34 cellular contexts compared by ENCODE assay signal in the genomic region with DNA sequence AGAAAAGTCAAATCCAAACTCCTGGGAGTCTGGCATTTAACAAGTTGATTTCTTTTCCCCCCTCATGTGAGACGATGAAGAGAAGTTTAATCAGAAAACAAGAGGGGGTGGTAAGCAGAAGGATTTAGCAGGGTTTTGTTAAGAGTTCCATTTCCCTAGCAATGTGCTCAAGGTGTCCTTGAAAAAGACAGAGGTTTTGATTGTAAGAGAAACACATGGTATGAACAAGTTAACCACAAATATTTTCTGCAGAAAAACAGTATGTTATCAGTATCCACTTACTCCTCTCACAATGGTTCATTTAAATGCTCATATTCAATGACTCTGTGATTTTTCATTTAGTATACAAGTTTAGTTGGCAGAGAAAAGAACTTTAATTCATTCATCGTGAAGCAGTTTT. TPM values are rescaled to one million over a fixed set of nuclear protein-coding genes. Genes with fewer than 3 reads are reported as not detected.
A peak's percentile ranks its signal among the peaks of the same experiment; 100 is the strongest.
DNase-seq lines count a peak whose midpoint lies in the region; ATAC-seq and TF ChIP-seq lines count a peak whose summit lies in the region.
"Had no signal": no experiment of that assay in that cellular context is flagged by ENCODE, and none has a peak within 500 bp of the region (broad histone marks: within the 10 kb centered on the region; RNA-seq: fewer than 3 reads in every experiment).

No MANE protein-coding gene starts in this region.

- ATAC-seq in upper lobe of right lung (no peak), GM18511 (IDR thresholded peaks at IDR 0.05; ENCODE audit: unreplicated experiment) (no peak)
- ATAC-seq: activated CD8-positive, alpha-beta T cell treated with anti-CD3 and anti-CD28 coated beads, Interleukin-2, amount 10 ng/mL, durations not matched to agents 7 days and 5 days; activated T-helper 17 cell treated with anti-CD3 and anti-CD28 coated beads, Interleukin-2, amount 50 U/mL, for 72 hours; gastroesophageal sphincter; right lobe of liver had no signal

- 8% methylated on average over 2 of the region's 2 CpGs for WGBS in mammary epithelial cell (ENCODE audit: low coverage, missing lambda C conversion rate)
- 18 to 30% methylated on average over 2 of the region's 2 CpGs for WGBS in thyroid gland, 2 donors

- no peaks in the 10 kb centered on the region for H3K9me3 Mint-ChIP-seq in Calu3 (ENCODE audit: low read depth, unreplicated experiment)
- H3K9me3 Mint-ChIP-seq: activated T-helper 17 cell treated with anti-CD3 and anti-CD28 coated beads, Interleukin-2, amount 50 U/mL, for 72 hours; central memory CD8-positive, alpha-beta T cell; dendritic cell treated with granulocyte-macrophage colony-stimulating factor and Interleukin-4, amounts not matched to agents 40 ng/mL and 50 ng/mL, for 4 days; stimulated activated naive CD8-positive, alpha-beta T cell treated with anti-CD3 and anti-CD28 coated beads, Interleukin-15, Interleukin-2, amounts not matched to agents 100 ng/mL and 50 ng/mL, for 24 hours had no signal

- H3K79me2 ChIP-seq in mammary epithelial cell (ENCODE audit: insufficient read depth, low read length) = peaks cover 7% of the 10 kb centered on the region

- H3K9me3 ChIP-seq in mammary epithelial cell (replicated peaks; ENCODE audit: insufficient read depth, low read length) (no peaks in the 10 kb centered on the region), iPS-20b (ENCODE audit: insufficient read depth, low read depth, low read length) (no peaks in the 10 kb centered on the region), thyroid gland (no peaks in the 10 kb centered on the region), upper lobe of right lung (no peaks in the 10 kb centered on the region)
- H3K9me3 ChIP-seq: esophagus muscularis mucosa, gastroesophageal sphincter, left ventricle myocardium inferior, right lobe of liver, spleen had no signal

- H3K27ac ChIP-seq in mammary epithelial cell (ENCODE audit: insufficient read depth, low read depth, low read length) (peak overlapping the region; percentile 0), iPS-20b (ENCODE audit: low read length) (no peak overlapping the region), thyroid gland (peak overlapping the region; percentile 21 to 69 (median 65)), upper lobe of right lung (no peak overlapping the region)
- H3K27ac ChIP-seq: esophagus muscularis mucosa, gastroesophageal sphincter, left ventricle myocardium inferior, right lobe of liver, spleen, VCaP had no signal

- no peaks in the 10 kb centered on the region for H3K27me3 ChIP-seq in mammary epithelial cell (ENCODE audit: insufficient read depth, low read length)
- no peaks in the 10 kb centered on the region for H3K27me3 ChIP-seq in iPS-20b (ENCODE audit: insufficient read depth, low read length)
- no peaks in the 10 kb centered on the region for H3K27me3 ChIP-seq in thyroid gland
- H3K27me3 ChIP-seq in upper lobe of right lung = no peaks in the 10 kb centered on the region
- H3K27me3 ChIP-seq: esophagus muscularis mucosa, gastroesophageal sphincter, right lobe of liver, spleen had no signal

- H3K4me1 ChIP-seq in mammary epithelial cell (ENCODE audit: insufficient read depth, low read length) (peaks cover 9% of the 10 kb centered on the region), iPS-20b (ENCODE audit: insufficient read depth, low read length) (peaks cover 8% of the 10 kb centered on the region; the same call in 1 of the 2 replicates), thyroid gland (peaks cover 53 to 63% of the 10 kb centered on the region in 2 donors), upper lobe of right lung (no peaks in the 10 kb centered on the region)
- H3K4me1 ChIP-seq: esophagus muscularis mucosa, gastroesophageal sphincter, left ventricle myocardium inferior, right lobe of liver, spleen had no signal

- in situ Hi-C loops in mammary epithelial cell (cut with MboI; ENCODE audit: low sequenced_read_pairs in 2 of 2) = no loop called here

- BruUV-seq in mammary epithelial cell (replicated peaks; lab: Mats Ljungman, UMichigan) = no TSS peak
- no TSS peak for BruUV-seq in Calu3 (replicated peaks; lab: Mats Ljungman, UMichigan)

- H3K4me1 Mint-ChIP-seq in Calu3 (ENCODE audit: low read depth, unreplicated experiment) = no peaks in the 10 kb centered on the region
- H3K4me1 Mint-ChIP-seq: activated T-helper 17 cell treated with anti-CD3 and anti-CD28 coated beads, Interleukin-2, amount 50 U/mL, for 72 hours; central memory CD8-positive, alpha-beta T cell had no signal

- H3K36me3 Mint-ChIP-seq in Calu3 (ENCODE audit: insufficient read depth, unreplicated experiment) = no peaks in the 10 kb centered on the region

- no peak for TF ChIP-seq POLR2A in thyroid gland (IDR thresholded peaks at IDR 0.05)

- H3K27me3 Mint-ChIP-seq in Calu3 (ENCODE audit: unreplicated experiment) = peaks cover 46% of the 10 kb centered on the region
- H3K27me3 Mint-ChIP-seq: central memory CD8-positive, alpha-beta T cell; stimulated activated naive CD8-positive, alpha-beta T cell treated with anti-CD3 and anti-CD28 coated beads, Interleukin-15, Interleukin-2, amounts not matched to agents 100 ng/mL and 50 ng/mL, for 24 hours had no signal

- DNase-seq in LHCN-M2 (ENCODE audit: low read depth) (peak; percentile 0), mammary epithelial cell (no peak), thyroid gland (no peak), Calu3 (no peak), upper lobe of right lung (no peak)
- DNase-seq: activated CD4-positive, alpha-beta T cell treated with anti-CD3 and anti-CD28 coated beads for 4 hours; activated CD8-positive, alpha-beta T cell treated with anti-CD3 and anti-CD28 coated beads, Interleukin-2, amount 10 ng/mL, durations not matched to agents 7 days and 5 days; activated naive CD4-positive, alpha-beta T cell treated with anti-CD3 and anti-CD28 coated beads, Interleukin-2, amount 50 U/mL, for 16 hours; amygdala; C1 segment of cervical spinal cord; COR-L47; DMS79; GF-D8; HCEC 1CT; left ventricle myocardium inferior; mesendoderm; NCI-H1048; NCI-H187; NCI-H2171; posterior cingulate gyrus; right lobe of liver; SHP77 treated with DMSO at 0.1 percent for 48 hours; spleen; stimulated activated CD4-positive, alpha-beta T cell treated with anti-CD3 and anti-CD28 coated beads, Interleukin-2, amount 100 ng/mL, for 24 hours; T1000 had no signal

- no peak overlapping the region for H3K27ac Mint-ChIP-seq in Calu3 (ENCODE audit: unreplicated experiment)
- H3K27ac Mint-ChIP-seq: activated CD8-positive, alpha-beta T cell treated with anti-CD3 and anti-CD28 coated beads, Interleukin-2, amount 10 ng/mL, durations not matched to agents 7 days and 5 days; activated T-helper 17 cell treated with anti-CD3 and anti-CD28 coated beads, Interleukin-2, amount 50 U/mL, for 72 hours; dendritic cell treated with granulocyte-macrophage colony-stimulating factor and Interleukin-4, amounts not matched to agents 40 ng/mL and 50 ng/mL, for 4 days; stimulated activated naive CD8-positive, alpha-beta T cell treated with anti-CD3 and anti-CD28 coated beads, Interleukin-15, Interleukin-2, amounts not matched to agents 100 ng/mL and 50 ng/mL, for 24 hours had no signal

- H2AFZ ChIP-seq in mammary epithelial cell (ENCODE audit: low read depth, low read length) = peak overlapping the region; percentile 52

- dilution Hi-C loops in mammary epithelial cell (cut with HindIII; ENCODE audit: low sequenced_read_pairs) = no loop called here

- H3K36me3 ChIP-seq in mammary epithelial cell (ENCODE audit: insufficient read depth, low read length) = no peaks in the 10 kb centered on the region
- no peaks in the 10 kb centered on the region for H3K36me3 ChIP-seq in iPS-20b (ENCODE audit: insufficient read depth, low read depth, low read length)
- H3K36me3 ChIP-seq in thyroid gland = no peaks in the 10 kb centered on the region
- H3K36me3 ChIP-seq in upper lobe of right lung = no peaks in the 10 kb centered on the region
- H3K36me3 ChIP-seq: esophagus muscularis mucosa, gastroesophageal sphincter, left ventricle myocardium inferior, right lobe of liver, spleen had no signal

- H3K4me3 ChIP-seq in mammary epithelial cell (replicated peaks in 1 of 3; ENCODE audit: insufficient read depth in 1 of 3, low read depth in 2 of 3, low read length in 3 of 3) (no peak overlapping the region), iPS-20b (ENCODE audit: low read length) (no peak overlapping the region), thyroid gland (replicated peaks in 1 of 3) (no peak overlapping the region), upper lobe of right lung (no peak overlapping the region)
- H3K4me3 ChIP-seq: esophagus muscularis mucosa, gastroesophageal sphincter, left ventricle myocardium inferior, right lobe of liver, spleen had no signal

- intact Hi-C loops in mammary epithelial cell (cut with micrococcal nuclease) = no loop called here
- intact Hi-C loops in thyroid gland (cut with DNase I) = no loop called here
- intact Hi-C loops in Calu3 (cut with micrococcal nuclease; ENCODE audit: unreplicated experiment) = no loop called here
- intact Hi-C loops in upper lobe of right lung (cut with DNase I) = no loop called here

- H3K9ac ChIP-seq in mammary epithelial cell (ENCODE audit: insufficient read depth, low read length) (no peak overlapping the region), iPS-20b (ENCODE audit: low read depth, low read length) (peak overlapping the region; percentile 28; the same call in 1 of the 2 replicates)

- TF ChIP-seq CTCF in mammary epithelial cell (conservative IDR thresholded peaks at IDR 0.05 in 1 of 2, IDR thresholded peaks at IDR 0.05 in 1 of 2; ENCODE audit: extremely low read depth in 1 of 2, insufficient read depth in 1 of 2, low read depth in 1 of 2, low read length in 2 of 2) (no peak), thyroid gland (IDR thresholded peaks at IDR 0.05) (no peak), Calu3 (IDR thresholded peaks at IDR 0.05; ENCODE audit: unreplicated experiment) (no peak), upper lobe of right lung (IDR thresholded peaks at IDR 0.05) (no peak)

- H3K4me2 ChIP-seq in mammary epithelial cell (ENCODE audit: insufficient read depth, low read depth, low read length) = peak overlapping the region; percentile 65

- H4K20me1 ChIP-seq in mammary epithelial cell (ENCODE audit: insufficient read depth, low read length) = no peaks in the 10 kb centered on the region

- CTCF ChIA-PET in mammary epithelial cell (lab: Charles Lee; ENCODE audit: low non-redundant PET) = interaction anchor here (0.8 kb wide), 1 partner anchor 171 kb away, joined by 3 read pairs; no protein-coding TSS in a partner anchor
- CTCF ChIA-PET in Calu3 (lab: Charles Lee) = no interaction called here

- H3K4me3 Mint-ChIP-seq in Calu3 (ENCODE audit: low read depth, unreplicated experiment) = no peak overlapping the region
- H3K4me3 Mint-ChIP-seq: activated CD8-positive, alpha-beta T cell treated with anti-CD3 and anti-CD28 coated beads, Interleukin-2, amount 10 ng/mL, durations not matched to agents 7 days and 5 days; activated T-helper 17 cell treated with anti-CD3 and anti-CD28 coated beads, Interleukin-2, amount 50 U/mL, for 72 hours; central memory CD8-positive, alpha-beta T cell; dendritic cell treated with granulocyte-macrophage colony-stimulating factor and Interleukin-4, amounts not matched to agents 40 ng/mL and 50 ng/mL, for 4 days; stimulated activated naive CD8-positive, alpha-beta T cell treated with anti-CD3 and anti-CD28 coated beads, Interleukin-15, Interleukin-2, amounts not matched to agents 100 ng/mL and 50 ng/mL, for 24 hours had no signal

RNA-seq across cellular contexts. Expression of a gene that starts 26.8 kb away (rescaled TPM):
- total RNA-seq in LHCN-M2 (2014; rRNA removed) (1.4 TPM in 2 replicates), mammary epithelial cell (100 to 1,000 TPM in 1 of 2 donors, 10 to 100 TPM in 1; 48.4 to 104 TPM), thyroid gland (10 to 100 TPM in 3 of 4 donors, 1 to 10 TPM in 1; 4.2 to 20.7 (median 15.2) TPM), Calu3 (2022) (not detected in 2 replicates), upper lobe of right lung (1.4 TPM)
- 2.1 TPM for polyA plus RNA-seq in LHCN-M2 (2012)
- polyA plus RNA-seq in mammary epithelial cell = 24.9 TPM
- 79.6 TPM for polyA minus RNA-seq in mammary epithelial cell
- total RNA-seq: activated CD8-positive, alpha-beta T cell treated with anti-CD3 and anti-CD28 coated beads, Interleukin-2, amount 10 ng/mL, durations not matched to agents 7 days and 5 days; activated T-helper 17 cell treated with anti-CD3 and anti-CD28 coated beads, Interleukin-2, amount 50 U/mL, for 72 hours; left ventricle myocardium inferior had no signal

Comparison
In these comparisons a context has a peak if more than half of its experiments do, and no peak if none do; other contexts are left out.
1. H3K27ac ChIP-seq: peak in mammary epithelial cell (single experiment) and thyroid gland (3 of 3); none in iPS-20b (single experiment) and upper lobe of right lung (single experiment).